In the genomic region with DNA sequence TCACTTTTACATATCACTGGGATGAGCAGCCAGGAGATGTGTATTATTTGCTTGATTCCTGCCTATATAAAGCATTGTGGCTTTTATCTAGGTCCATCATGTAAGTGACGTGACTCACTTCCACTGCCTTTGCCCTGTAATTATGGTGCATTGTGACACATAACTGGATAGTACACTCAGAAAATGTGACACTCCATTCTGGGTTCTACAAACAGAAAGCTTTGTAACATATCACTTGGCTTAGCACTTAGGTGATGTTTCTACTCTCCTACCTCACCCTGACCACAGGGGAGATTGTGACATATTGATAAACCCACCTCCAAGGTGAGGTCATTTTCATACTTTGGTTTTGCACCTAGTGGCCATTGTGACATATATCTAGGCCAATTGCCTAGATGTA, we compare ENCODE assay signal across 18 cellular contexts. TPM values are rescaled to one million over a fixed set of nuclear protein-coding genes. Genes with fewer than 3 reads are reported as not detected.
"Had no signal": no experiment of that assay in that cellular context is flagged by ENCODE, and none has a peak within 500 bp of the region (broad histone marks: within the 10 kb centered on the region; RNA-seq: fewer than 3 reads in every experiment).

No MANE protein-coding gene starts in this region.

RNA-seq across cellular contexts. Expression of gene BPY2B, which starts 21.8 kb away (rescaled TPM):
- total RNA-seq: colonic mucosa, dermis microvascular lymphatic vessel endothelial cell, endodermal cell, esophagus mucosa, esophagus squamous epithelium, gastrocnemius medialis, glomerular endothelial cell, heart right ventricle, kidney epithelial cell, left cardiac atrium, left lung, left ventricle myocardium superior, lower lobe of right lung, lung microvascular endothelial cell, mesenteric fat pad, mesothelial cell of epicardium, mucosa of descending colon, myocyte had no signal
